ENCODE assay signal across 20 cellular contexts in the genomic region with DNA sequence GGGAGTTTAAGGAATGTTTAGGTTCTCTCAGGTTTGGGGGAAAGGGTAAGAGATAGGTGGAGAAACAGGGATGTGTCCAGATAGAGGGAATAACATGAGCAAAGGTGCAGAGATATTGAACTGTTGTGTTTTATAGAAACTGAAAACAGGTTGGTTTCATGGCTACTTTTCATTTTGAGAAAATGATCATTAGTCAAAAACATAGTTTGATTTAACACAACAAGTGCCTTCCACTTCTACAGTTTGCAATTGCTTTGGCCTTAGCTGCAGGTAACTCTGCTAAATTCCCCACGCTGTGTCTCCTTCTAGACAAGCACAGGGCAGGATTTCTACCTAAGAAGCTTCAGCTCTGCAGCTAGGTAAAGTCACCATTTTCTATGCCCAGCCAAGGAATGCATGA.
"Had no signal": no experiment of that assay in that cellular context is flagged by ENCODE, and none has a peak within 500 bp of the region (broad histone marks: within the 10 kb centered on the region; RNA-seq: fewer than 3 reads in every experiment).

No MANE protein-coding gene starts in this region.

- H3K36me3 ChIP-seq: cardiac muscle cell, Peyer's patch, SJSA1 had no signal

- H3K9me3 ChIP-seq: Peyer's patch, SJSA1 had no signal

- H3K27me3 ChIP-seq: cardiac muscle cell, Peyer's patch, SJSA1 had no signal

- ATAC-seq: activated CD4-positive, CD25-positive, alpha-beta regulatory T cell treated with anti-CD3 and anti-CD28 coated beads, Interleukin-2, amount 50 U/mL, for 24 hours; activated CD8-positive, alpha-beta T cell treated with anti-CD3 and anti-CD28 coated beads, Interleukin-2, amount 10 ng/mL, durations not matched to agents 7 days and 5 days; SK-N-SH treated with all-trans-retinoic acid at 6 μM for 48 hours had no signal

- H3K4me1 ChIP-seq: SJSA1 had no signal

- H3K4me3 ChIP-seq: cardiac muscle cell, Peyer's patch, SJSA1 had no signal

- DNase-seq: activated CD4-positive, alpha-beta T cell treated with anti-CD3 and anti-CD28 coated beads for 4 hours; activated CD8-positive, alpha-beta memory T cell treated with anti-CD3 and anti-CD28 coated beads, Interleukin-2, amount 50 U/mL, for 48 hours; activated CD8-positive, alpha-beta T cell treated with anti-CD3 and anti-CD28 coated beads, Interleukin-2, amount 10 ng/mL, durations not matched to agents 7 days and 5 days; activated effector memory CD4-positive, alpha-beta T cell treated with anti-CD3 and anti-CD28 coated beads, Interleukin-2, amount 50 U/mL, for 16 hours; activated naive CD4-positive, alpha-beta T cell treated with anti-CD3 and anti-CD28 coated beads for 36 hours; activated T-cell treated with anti-CD3 and anti-CD28 coated beads, Interleukin-2, amount 50 U/mL, for 1 hour; amygdala; NCI-H1105 treated with DMSO at 0.1 percent for 48 hours; NCI-H1436 treated with DMSO at 0.1 percent for 48 hours; NCI-H187; NCI-H2081; NCI-H510A treated with DMSO at 0.1 percent for 48 hours; Peyer's patch; SHP77; SW 1271 had no signal

- H3K27ac ChIP-seq: cardiac muscle cell, Peyer's patch, RWPE1, SJSA1 had no signal
